Comparison of ENCODE assay signal across 8 cellular contexts in genomic region chr1:43969746-43970466, GRCh38. TPM values are rescaled to one million over a fixed set of nuclear protein-coding genes. Genes with fewer than 3 reads are reported as not detected.
A peak's percentile ranks its signal among the peaks of the same experiment; 100 is the strongest.
DNase-seq lines count a peak whose midpoint lies in the region; ATAC-seq and TF ChIP-seq lines count a peak whose summit lies in the region.

DPH2 (plus strand) TSS chr1:43970010; CDS start chr1:43970176, 166 bp downstream.

- no peak for TF ChIP-seq CTCF in CD14-positive monocyte (IDR thresholded peaks at IDR 0.05)
- TF ChIP-seq CTCF in lower leg skin (IDR thresholded peaks at IDR 0.05) = no peak

- peaks cover 26 to 29% of the 10 kb centered on the region in 2 donors for H3K36me3 Mint-ChIP-seq in CD14-positive monocyte
- peaks cover 13% of the 10 kb centered on the region for H3K36me3 Mint-ChIP-seq in activated CD4-positive, alpha-beta memory T cell treated with anti-CD3 and anti-CD28 coated beads for 36 hours

- H3K27me3 Mint-ChIP-seq in CD14-positive monocyte (ENCODE audit: low read depth in 3 of 3) = peaks cover 0 to 3% (median 1%) of the 10 kb centered on the region in 3 donors
- H3K27me3 Mint-ChIP-seq in activated CD4-positive, alpha-beta memory T cell treated with anti-CD3 and anti-CD28 coated beads for 36 hours = no peaks in the 10 kb centered on the region

- peak within 1 kb of the TSS; percentile 51 to 79 for H3K9ac ChIP-seq in duodenal mucosa (ENCODE audit: low read depth in 1 of 2, low read length in 2 of 2)

- no peak within 1 kb of the TSS for H3K27ac ChIP-seq in duodenal mucosa (ENCODE audit: low read depth, low read length)

- intact Hi-C loops in CD14-positive monocyte (cut with micrococcal nuclease) (loop anchor here in 1 of 2 donors (10.0 kb wide), 2 partner anchors 315 to 385 kb away; partner anchors contain the start of genes ERI3 and KDM4A), lower leg skin (cut with DNase I; ENCODE audit: low total_unique reads) (no loop called here)
- intact Hi-C loops in activated CD4-positive, alpha-beta memory T cell treated with anti-CD3 and anti-CD28 coated beads for 36 hours (cut with micrococcal nuclease) = loop anchor here (1.0 to 5.0 kb wide), 2 partner anchors 24 to 242 kb away; partner anchors contain the start of genes DMAP1 and IPO13

- peak within 1 kb of the TSS; percentile 50 to 93 (median 79) for H3K27ac Mint-ChIP-seq in CD14-positive monocyte
- peak within 1 kb of the TSS; percentile 15 for H3K27ac Mint-ChIP-seq in activated CD4-positive, alpha-beta memory T cell treated with anti-CD3 and anti-CD28 coated beads for 36 hours

- CTCF ChIA-PET in activated CD4-positive, alpha-beta memory T cell treated with anti-CD3 and anti-CD28 coated beads for 36 hours (lab: Charles Lee) = interaction anchor here (0.9 to 2.6 kb wide), 6 partner anchors 19 to 77 kb away, joined by 3 to 12 read pairs (median 3); partner anchors contain the start of gene IPO13

- ATAC-seq in GM19395 (IDR thresholded peaks at IDR 0.05; ENCODE audit: unreplicated experiment) = peak; percentile 84
- peak; percentile 65 for ATAC-seq in HG03571 (IDR thresholded peaks at IDR 0.05; ENCODE audit: unreplicated experiment)

- H3K4me3 ChIP-seq in duodenal mucosa (ENCODE audit: low read depth in 1 of 2, low read length in 2 of 2) (peak within 1 kb of the TSS; percentile 96 to 99), lower leg skin (ENCODE audit: low read depth, poor library complexity, severe bottlenecking) (peak within 1 kb of the TSS; percentile 76)

- DNase-seq in CD14-positive monocyte (ENCODE audit: low spot score) (peak; percentile 99), NCI-H82 treated with DMSO at 0.1 percent for 48 hours (lab: John Stamatoyannopoulos, UW; ENCODE audit: unreplicated experiment) (peak; percentile 94), lower leg skin (ENCODE audit: low spot score in 2 of 2) (peak; percentile 97 to 100)
- DNase-seq in activated CD4-positive, alpha-beta memory T cell treated with anti-CD3 and anti-CD28 coated beads for 36 hours = peak; percentile 98
- DNase-seq in stimulated activated CD4-positive, alpha-beta T cell treated with anti-CD3 and anti-CD28 coated beads, Interleukin-4, amount 100 ng/mL, for 48 hours (ENCODE audit: low read depth in 2 of 2) = peak; percentile 92 to 97

- peak within 1 kb of the TSS; percentile 89 to 96 for H3K4me3 Mint-ChIP-seq in CD14-positive monocyte
- peak within 1 kb of the TSS; percentile 95 for H3K4me3 Mint-ChIP-seq in activated CD4-positive, alpha-beta memory T cell treated with anti-CD3 and anti-CD28 coated beads for 36 hours

- 1% methylated on average over 28 to 30 of the region's 47 CpGs for WGBS in lower leg skin, 2 donors

- no peak for TF ChIP-seq POLR2A in lower leg skin (IDR thresholded peaks at IDR 0.05)

- H3K4me1 Mint-ChIP-seq in CD14-positive monocyte = peaks cover 24% of the 10 kb centered on the region
- peaks cover 29% of the 10 kb centered on the region for H3K4me1 Mint-ChIP-seq in activated CD4-positive, alpha-beta memory T cell treated with anti-CD3 and anti-CD28 coated beads for 36 hours (ENCODE audit: low read depth)

- H3K36me3 ChIP-seq in duodenal mucosa (ENCODE audit: control insufficient read depth in 1 of 2, insufficient read depth in 2 of 2, low read length in 2 of 2) = peaks cover 4 to 23% of the 10 kb centered on the region in 2 donors

- peaks cover 18 to 27% of the 10 kb centered on the region in 2 donors for H3K4me1 ChIP-seq in duodenal mucosa (ENCODE audit: control insufficient read depth in 1 of 2, insufficient read depth in 2 of 2, low read length in 2 of 2)

- H3K9me3 Mint-ChIP-seq in CD14-positive monocyte = no peaks in the 10 kb centered on the region
- H3K9me3 Mint-ChIP-seq in activated CD4-positive, alpha-beta memory T cell treated with anti-CD3 and anti-CD28 coated beads for 36 hours = no peaks in the 10 kb centered on the region

- POLR2A ChIA-PET in activated CD4-positive, alpha-beta memory T cell treated with anti-CD3 and anti-CD28 coated beads for 36 hours (lab: Charles Lee) = interaction anchor here (0.7 to 2.6 kb wide), 3 partner anchors 24 to 263 kb away, joined by 3 to 7 read pairs (median 3); partner anchors contain the start of genes ARTN, IPO13 and ST3GAL3

- no peaks in the 10 kb centered on the region for H3K27me3 ChIP-seq in duodenal mucosa (ENCODE audit: control insufficient read depth in 1 of 2, insufficient read depth in 2 of 2, low read length in 2 of 2)

- H3K9me3 ChIP-seq in duodenal mucosa (ENCODE audit: control insufficient read depth in 1 of 2, low read length in 2 of 2) = no peaks in the 10 kb centered on the region

RNA-seq across cellular contexts. Expression of gene DPH2, which starts in this region (rescaled TPM):
- 10 to 100 TPM; 13.0 to 14.1 TPM for polyA plus RNA-seq in CD14-positive monocyte
- 10 to 100 TPM; 24.8 to 26.9 TPM for total RNA-seq in activated CD4-positive, alpha-beta memory T cell treated with anti-CD3 and anti-CD28 coated beads for 36 hours
- total RNA-seq in lower leg skin = 10 to 100 TPM; 12.8 to 26.6 (median 17.7) TPM
